In genomic region chr1:155911156-155912055, GRCh38 we compare ENCODE assay signal across 1 cellular context.
TF ChIP-seq lines count a peak whose summit lies in the region.

A gene with protein sequence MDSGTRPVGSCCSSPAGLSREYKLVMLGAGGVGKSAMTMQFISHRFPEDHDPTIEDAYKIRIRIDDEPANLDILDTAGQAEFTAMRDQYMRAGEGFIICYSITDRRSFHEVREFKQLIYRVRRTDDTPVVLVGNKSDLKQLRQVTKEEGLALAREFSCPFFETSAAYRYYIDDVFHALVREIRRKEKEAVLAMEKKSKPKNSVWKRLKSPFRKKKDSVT (minus strand): TSS chr1:155911349. CDS start chr1:155910761, 588 bp downstream.

TF ChIP-seq in HepG2, 621 proteins besides CTCF, POLR2A, EP300 and RAD21 (continued from another document and continues in another):
- no peak for TF ChIP-seq HIC2 (CRISPR knock-in tag; IDR thresholded peaks at IDR 0.05; ENCODE audit: low read depth)
- TF ChIP-seq ZNF569 (CRISPR knock-in tag; IDR thresholded peaks at IDR 0.05; ENCODE audit: borderline replicate concordance), result no peak
- TF ChIP-seq E2F1 (CRISPR knock-in tag; IDR thresholded peaks at IDR 0.05), result 0 out of 2 replicates have a peak, but pooled peaks have one; percentile 19
- TF ChIP-seq IKZF4 (CRISPR knock-in tag; IDR thresholded peaks at IDR 0.05; ENCODE audit: borderline replicate concordance, low read depth, not compliant biosample characterization), result no peak
- TF ChIP-seq SPEN (CRISPR knock-in tag; IDR thresholded peaks at IDR 0.05; ENCODE audit: low read depth), result peak; percentile 61
- TF ChIP-seq, protein P1, sequence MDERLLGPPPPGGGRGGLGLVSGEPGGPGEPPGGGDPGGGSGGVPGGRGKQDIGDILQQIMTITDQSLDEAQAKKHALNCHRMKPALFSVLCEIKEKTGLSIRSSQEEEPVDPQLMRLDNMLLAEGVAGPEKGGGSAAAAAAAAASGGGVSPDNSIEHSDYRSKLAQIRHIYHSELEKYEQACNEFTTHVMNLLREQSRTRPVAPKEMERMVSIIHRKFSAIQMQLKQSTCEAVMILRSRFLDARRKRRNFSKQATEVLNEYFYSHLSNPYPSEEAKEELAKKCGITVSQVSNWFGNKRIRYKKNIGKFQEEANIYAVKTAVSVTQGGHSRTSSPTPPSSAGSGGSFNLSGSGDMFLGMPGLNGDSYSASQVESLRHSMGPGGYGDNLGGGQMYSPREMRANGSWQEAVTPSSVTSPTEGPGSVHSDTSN (CRISPR knock-in tag; IDR thresholded peaks at IDR 0.05), result no peak
- TF ChIP-seq FOXJ3 (CRISPR knock-in tag; IDR thresholded peaks at IDR 0.05; ENCODE audit: borderline replicate concordance), result no peak
- TF ChIP-seq, protein P2, sequence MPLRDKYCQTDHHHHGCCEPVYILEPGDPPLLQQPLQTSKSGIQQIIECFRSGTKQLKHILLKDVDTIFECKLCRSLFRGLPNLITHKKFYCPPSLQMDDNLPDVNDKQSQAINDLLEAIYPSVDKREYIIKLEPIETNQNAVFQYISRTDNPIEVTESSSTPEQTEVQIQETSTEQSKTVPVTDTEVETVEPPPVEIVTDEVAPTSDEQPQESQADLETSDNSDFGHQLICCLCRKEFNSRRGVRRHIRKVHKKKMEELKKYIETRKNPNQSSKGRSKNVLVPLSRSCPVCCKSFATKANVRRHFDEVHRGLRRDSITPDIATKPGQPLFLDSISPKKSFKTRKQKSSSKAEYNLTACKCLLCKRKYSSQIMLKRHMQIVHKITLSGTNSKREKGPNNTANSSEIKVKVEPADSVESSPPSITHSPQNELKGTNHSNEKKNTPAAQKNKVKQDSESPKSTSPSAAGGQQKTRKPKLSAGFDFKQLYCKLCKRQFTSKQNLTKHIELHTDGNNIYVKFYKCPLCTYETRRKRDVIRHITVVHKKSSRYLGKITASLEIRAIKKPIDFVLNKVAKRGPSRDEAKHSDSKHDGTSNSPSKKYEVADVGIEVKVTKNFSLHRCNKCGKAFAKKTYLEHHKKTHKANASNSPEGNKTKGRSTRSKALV (CRISPR knock-in tag; IDR thresholded peaks at IDR 0.05), result no peak
- TF ChIP-seq RXRB (CRISPR knock-in tag; IDR thresholded peaks at IDR 0.05; ENCODE audit: borderline replicate concordance), result peak; percentile 24; the same call in 1 of the 2 replicates
- no peak for TF ChIP-seq KIAA2018 (CRISPR knock-in tag; IDR thresholded peaks at IDR 0.05; ENCODE audit: borderline replicate concordance)
- TF ChIP-seq FOXK1 (CRISPR knock-in tag; IDR thresholded peaks at IDR 0.05; ENCODE audit: borderline replicate concordance, low read depth), result no peak
- TF ChIP-seq, protein P3, sequence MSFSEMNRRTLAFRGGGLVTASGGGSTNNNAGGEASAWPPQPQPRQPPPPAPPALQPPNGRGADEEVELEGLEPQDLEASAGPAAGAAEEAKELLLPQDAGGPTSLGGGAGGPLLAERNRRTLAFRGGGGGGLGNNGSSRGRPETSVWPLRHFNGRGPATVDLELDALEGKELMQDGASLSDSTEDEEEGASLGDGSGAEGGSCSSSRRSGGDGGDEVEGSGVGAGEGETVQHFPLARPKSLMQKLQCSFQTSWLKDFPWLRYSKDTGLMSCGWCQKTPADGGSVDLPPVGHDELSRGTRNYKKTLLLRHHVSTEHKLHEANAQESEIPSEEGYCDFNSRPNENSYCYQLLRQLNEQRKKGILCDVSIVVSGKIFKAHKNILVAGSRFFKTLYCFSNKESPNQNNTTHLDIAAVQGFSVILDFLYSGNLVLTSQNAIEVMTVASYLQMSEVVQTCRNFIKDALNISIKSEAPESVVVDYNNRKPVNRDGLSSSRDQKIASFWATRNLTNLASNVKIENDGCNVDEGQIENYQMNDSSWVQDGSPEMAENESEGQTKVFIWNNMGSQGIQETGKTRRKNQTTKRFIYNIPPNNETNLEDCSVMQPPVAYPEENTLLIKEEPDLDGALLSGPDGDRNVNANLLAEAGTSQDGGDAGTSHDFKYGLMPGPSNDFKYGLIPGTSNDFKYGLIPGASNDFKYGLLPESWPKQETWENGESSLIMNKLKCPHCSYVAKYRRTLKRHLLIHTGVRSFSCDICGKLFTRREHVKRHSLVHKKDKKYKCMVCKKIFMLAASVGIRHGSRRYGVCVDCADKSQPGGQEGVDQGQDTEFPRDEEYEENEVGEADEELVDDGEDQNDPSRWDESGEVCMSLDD (CRISPR knock-in tag; IDR thresholded peaks at IDR 0.05; ENCODE audit: borderline replicate concordance), result no peak
- TF ChIP-seq ZNF672 (CRISPR knock-in tag; IDR thresholded peaks at IDR 0.05), result no peak
- no peak for TF ChIP-seq KAT8 (CRISPR knock-in tag; IDR thresholded peaks at IDR 0.05)
- no peak for TF ChIP-seq GTF2F1 (IDR thresholded peaks at IDR 0.05; ENCODE audit: low read length)
- no peak for TF ChIP-seq FOXP4 (CRISPR knock-in tag; IDR thresholded peaks at IDR 0.05)
- TF ChIP-seq XBP1 (CRISPR knock-in tag; IDR thresholded peaks at IDR 0.05), result no peak
- no peak for TF ChIP-seq ZFP37 (CRISPR knock-in tag; IDR thresholded peaks at IDR 0.05; ENCODE audit: borderline replicate concordance)
- no peak for TF ChIP-seq NPAS2 (CRISPR knock-in tag; IDR thresholded peaks at IDR 0.05; ENCODE audit: borderline replicate concordance)
- TF ChIP-seq NR2F2 (IDR thresholded peaks at IDR 0.05; ENCODE audit: borderline replicate concordance, low read depth), result no peak
- no peak for TF ChIP-seq KDM4B (CRISPR knock-in tag; IDR thresholded peaks at IDR 0.05)
- no peak for TF ChIP-seq EEA1 (CRISPR knock-in tag; IDR thresholded peaks at IDR 0.05; ENCODE audit: borderline replicate concordance)
- TF ChIP-seq GABPB1 (CRISPR knock-in tag; IDR thresholded peaks at IDR 0.05), result peak; percentile 76
- peak; percentile 60; the same call in 1 of the 2 replicates for TF ChIP-seq SIN3A (IDR thresholded peaks at IDR 0.05; ENCODE audit: borderline replicate concordance, low read depth, low read length)
- no peak for TF ChIP-seq ZNF33A (CRISPR knock-in tag; IDR thresholded peaks at IDR 0.05; ENCODE audit: borderline replicate concordance)
- TF ChIP-seq PHF20 (CRISPR knock-in tag; IDR thresholded peaks at IDR 0.05), result no peak; the same call in 1 of the 2 replicates
- TF ChIP-seq, protein P4, sequence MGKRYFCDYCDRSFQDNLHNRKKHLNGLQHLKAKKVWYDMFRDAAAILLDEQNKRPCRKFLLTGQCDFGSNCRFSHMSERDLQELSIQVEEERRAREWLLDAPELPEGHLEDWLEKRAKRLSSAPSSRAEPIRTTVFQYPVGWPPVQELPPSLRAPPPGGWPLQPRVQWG (CRISPR knock-in tag; IDR thresholded peaks at IDR 0.05; ENCODE audit: borderline replicate concordance, low read depth), result no peak
- TF ChIP-seq ZNF878 (CRISPR knock-in tag; IDR thresholded peaks at IDR 0.05), result no peak
- no peak for TF ChIP-seq ZNF563 (CRISPR knock-in tag; IDR thresholded peaks at IDR 0.05)
- TF ChIP-seq REL (CRISPR knock-in tag; conservative IDR thresholded peaks at IDR 0.05), result no peak
- TF ChIP-seq NFYC (CRISPR knock-in tag; IDR thresholded peaks at IDR 0.05), result no peak
- TF ChIP-seq ZBTB4 (CRISPR knock-in tag; IDR thresholded peaks at IDR 0.05; ENCODE audit: borderline replicate concordance), result no peak
